ENCODE assay signal across 18 cellular contexts in genomic region chr21:21415741-21416140, GRCh38.
DNase-seq lines count a peak whose midpoint lies in the region; ATAC-seq and TF ChIP-seq lines count a peak whose summit lies in the region.
"Had no signal": no experiment of that assay in that cellular context is flagged by ENCODE, and none has a peak within 500 bp of the region (broad histone marks: within the 10 kb centered on the region; RNA-seq: fewer than 3 reads in every experiment).

No MANE protein-coding gene starts in this region.

- TF ChIP-seq CTCF in cardiac fibroblast (IDR thresholded peaks at IDR 0.05; ENCODE audit: low read depth, low read length) (no peak), fibroblast of the aortic adventitia (IDR thresholded peaks at IDR 0.05; ENCODE audit: insufficient read depth, low read length) (no peak)

- H3K4me3 ChIP-seq in cardiac fibroblast (replicated peaks in 1 of 2; ENCODE audit: low read depth in 2 of 2, low read length in 2 of 2) (no peak overlapping the region), fibroblast of the aortic adventitia (ENCODE audit: low read depth, low read length) (no peak overlapping the region)
- H3K4me3 ChIP-seq: BLaER1 had no signal

- intact Hi-C loops in Right ventricle myocardium inferior (cut with DNase I), result no loop called here

- peak; percentile 40 for DNase-seq in amniotic epithelial cell (ENCODE audit: low read depth)
- peak; percentile 42 to 60 for DNase-seq in cardiac fibroblast (ENCODE audit: low read depth in 2 of 2)
- DNase-seq in fibroblast of the aortic adventitia (ENCODE audit: low read depth), result peak; percentile 34
- peak; percentile 1 for DNase-seq in stromal cell of bone marrow (ENCODE audit: low read depth)
- DNase-seq in Right ventricle myocardium inferior (ENCODE audit: missing footprints), result no peak
- DNase-seq: 8988T; CD4-positive, alpha-beta memory T cell; DMS153; DMS79; GDM1; GOT3; H7; HFFc6 had no signal

- ATAC-seq in Right ventricle myocardium inferior, result no peak
- no peak for ATAC-seq in GM19452 (IDR thresholded peaks at IDR 0.05; ENCODE audit: unreplicated experiment)
- ATAC-seq in HG03378 (IDR thresholded peaks at IDR 0.05; ENCODE audit: unreplicated experiment), result no peak
- ATAC-seq: HCT116, HepG2 had no signal
